8 cellular contexts compared by ENCODE assay signal in genomic region chr11:45919276-45919675, GRCh38. TPM values are rescaled to one million over a fixed set of nuclear protein-coding genes. Genes with fewer than 3 reads are reported as not detected.
A peak's percentile ranks its signal among the peaks of the same experiment; 100 is the strongest.
DNase-seq lines count a peak whose midpoint lies in the region; ATAC-seq and TF ChIP-seq lines count a peak whose summit lies in the region.

No MANE protein-coding gene starts in this region.

- H3K4me3 ChIP-seq in heart right ventricle (peak overlapping the region in 1 of 10 donors; percentile 98), mucosa of descending colon (no peak overlapping the region), aorta (ENCODE audit: low read length in 2 of 2) (no peak overlapping the region), gastroesophageal sphincter (no peak overlapping the region)

- H3K9me3 ChIP-seq in heart right ventricle (no peaks in the 10 kb centered on the region), mucosa of descending colon (no peaks in the 10 kb centered on the region), aorta (ENCODE audit: control insufficient read depth, low read length) (no peaks in the 10 kb centered on the region), gastroesophageal sphincter (no peaks in the 10 kb centered on the region)

- no peak for ATAC-seq in heart right ventricle
- ATAC-seq in mucosa of descending colon, result no peak
- no peak for ATAC-seq in aorta (ENCODE audit: low FRiP score)
- ATAC-seq in gastroesophageal sphincter, result no peak

- peak overlapping the region; percentile 58 for H3K4me3 Mint-ChIP-seq in activated T-helper 2 cell treated with anti-CD3 and anti-CD28 coated beads, Interferon-gamma antibody, Interleukin-2, Interleukin-4, amounts not matched to agents 10 μg/mL and 5 μg/mL and 100 μg/mL, durations not matched to agents 14 hours and 24 hours and 36 hours (ENCODE audit: low read depth)

- H3K27ac ChIP-seq in heart right ventricle (peak overlapping the region in 7 of 10 donors; percentile 71 to 93 (median 89)), aorta (ENCODE audit: low read depth in 1 of 2, low read length in 2 of 2) (no peak overlapping the region), gastroesophageal sphincter (peak overlapping the region in 2 of 4 donors; percentile 89 to 93)

- DNase-seq in heart right ventricle (no peak), cardiac septum (ENCODE audit: low spot score) (no peak), mucosa of descending colon (peak in 2 of 3 donors; percentile 26 to 40), aorta (peak; percentile 27 to 51), occipital lobe (lab: John Stamatoyannopoulos, UW) (no peak), HCEC 1CT (no peak)
- DNase-seq in activated T-helper 2 cell treated with anti-CD3 and anti-CD28 coated beads, Interferon-gamma antibody, Interleukin-2, Interleukin-4, amounts not matched to agents 10 μg/mL and 5 μg/mL and 100 μg/mL, durations not matched to agents 14 hours and 24 hours and 36 hours (ENCODE audit: low spot score), result no peak

- H3K27ac Mint-ChIP-seq in activated T-helper 2 cell treated with anti-CD3 and anti-CD28 coated beads, Interferon-gamma antibody, Interleukin-2, Interleukin-4, amounts not matched to agents 10 μg/mL and 5 μg/mL and 100 μg/mL, durations not matched to agents 14 hours and 24 hours and 36 hours, result no peak overlapping the region

- peaks cover 25% of the 10 kb centered on the region for H3K4me1 Mint-ChIP-seq in activated T-helper 2 cell treated with anti-CD3 and anti-CD28 coated beads, Interferon-gamma antibody, Interleukin-2, Interleukin-4, amounts not matched to agents 10 μg/mL and 5 μg/mL and 100 μg/mL, durations not matched to agents 14 hours and 24 hours and 36 hours (ENCODE audit: low read depth)

- intact Hi-C loops in heart right ventricle (cut with DNase I), result loop anchor here in 4 of 10 donors (2.0 to 5.0 kb wide), 4 partner anchors 18 to 77 kb away; partner anchors contain the start of gene CRY2 (in 1 of the 4)
- intact Hi-C loops in cardiac septum (cut with DNase I), result no loop called here
- intact Hi-C loops in activated T-helper 2 cell treated with anti-CD3 and anti-CD28 coated beads, Interferon-gamma antibody, Interleukin-2, Interleukin-4, amounts not matched to agents 10 μg/mL and 5 μg/mL and 100 μg/mL, durations not matched to agents 14 hours and 24 hours and 36 hours (cut with micrococcal nuclease), result loop anchor here (5.0 kb wide), 2 partner anchors 203 to 1352 kb away; partner anchors contain the start of genes CD82 and PHF21A
- intact Hi-C loops in mucosa of descending colon (cut with DNase I, micrococcal nuclease), result no loop called here
- intact Hi-C loops in aorta (cut with DNase I), result loop anchor here (2.0 to 5.0 kb wide), 2 partner anchors 70 to 72 kb away; partner anchors contain the start of gene CRY2 (in 1 of the 2)

- peaks cover 15 to 63% (median 37%) of the 10 kb centered on the region in 9 donors for H3K4me1 ChIP-seq in heart right ventricle
- peaks cover 26% of the 10 kb centered on the region for H3K4me1 ChIP-seq in mucosa of descending colon (ENCODE audit: low read depth)
- no peaks in the 10 kb centered on the region for H3K4me1 ChIP-seq in aorta (ENCODE audit: control insufficient read depth in 1 of 2, insufficient read depth in 2 of 2, low read length in 2 of 2)
- H3K4me1 ChIP-seq in gastroesophageal sphincter, result peaks cover 0 to 54% (median 25%) of the 10 kb centered on the region in 3 donors

- peaks cover 20% of the 10 kb centered on the region for H3K36me3 Mint-ChIP-seq in activated T-helper 2 cell treated with anti-CD3 and anti-CD28 coated beads, Interferon-gamma antibody, Interleukin-2, Interleukin-4, amounts not matched to agents 10 μg/mL and 5 μg/mL and 100 μg/mL, durations not matched to agents 14 hours and 24 hours and 36 hours (ENCODE audit: low read depth)

- 83 to 85% methylated on average over 4 of the region's 4 CpGs for WGBS in heart right ventricle, 2 donors
- WGBS in aorta, 2 donors, result 72 to 81% methylated on average over 4 of the region's 4 CpGs
- WGBS in gastroesophageal sphincter (ENCODE audit: low coverage in 1 of 2), 2 donors, result 83 to 100% methylated on average over 1 of the region's 4 CpGs

- TF ChIP-seq EP300 in gastroesophageal sphincter (IDR thresholded peaks at IDR 0.05), result no peak

- H3K27me3 ChIP-seq in heart right ventricle, result peaks cover 0 to 24% (median 19%) of the 10 kb centered on the region in 7 donors
- no peaks in the 10 kb centered on the region for H3K27me3 ChIP-seq in aorta (ENCODE audit: control insufficient read depth in 1 of 2, insufficient read depth in 2 of 2, low read length in 1 of 2)
- peaks cover 31% of the 10 kb centered on the region for H3K27me3 ChIP-seq in gastroesophageal sphincter

- no peaks in the 10 kb centered on the region for H3K9me3 Mint-ChIP-seq in activated T-helper 2 cell treated with anti-CD3 and anti-CD28 coated beads, Interferon-gamma antibody, Interleukin-2, Interleukin-4, amounts not matched to agents 10 μg/mL and 5 μg/mL and 100 μg/mL, durations not matched to agents 14 hours and 24 hours and 36 hours

- peaks cover 16% of the 10 kb centered on the region for H3K27me3 Mint-ChIP-seq in activated T-helper 2 cell treated with anti-CD3 and anti-CD28 coated beads, Interferon-gamma antibody, Interleukin-2, Interleukin-4, amounts not matched to agents 10 μg/mL and 5 μg/mL and 100 μg/mL, durations not matched to agents 14 hours and 24 hours and 36 hours (ENCODE audit: low read depth)

- TF ChIP-seq POLR2A in gastroesophageal sphincter (IDR thresholded peaks at IDR 0.05), result no peak

- peaks cover 0 to 20% (median 9%) of the 10 kb centered on the region in 9 donors for H3K36me3 ChIP-seq in heart right ventricle
- no peaks in the 10 kb centered on the region for H3K36me3 ChIP-seq in mucosa of descending colon (ENCODE audit: low read depth)
- H3K36me3 ChIP-seq in aorta (ENCODE audit: control insufficient read depth in 1 of 2, insufficient read depth in 2 of 2, low read length in 1 of 2), result peaks cover 0 to 4% of the 10 kb centered on the region in 2 donors
- H3K36me3 ChIP-seq in gastroesophageal sphincter, result peaks cover 0 to 19% of the 10 kb centered on the region in 2 donors

- TF ChIP-seq CTCF in heart right ventricle (IDR thresholded peaks at IDR 0.05) (no peak), mucosa of descending colon (IDR thresholded peaks at IDR 0.05) (no peak), gastroesophageal sphincter (IDR thresholded peaks at IDR 0.05) (no peak)

RNA-seq across cellular contexts. Expression of gene PEX16, which starts 1.6 kb away (rescaled TPM):
- total RNA-seq in heart right ventricle (10 to 100 TPM; 10.8 to 17.8 (median 13.6) TPM), cardiac septum (13.0 TPM), mucosa of descending colon (10 to 100 TPM; 34.9 to 49.1 (median 39.7) TPM), aorta (10 to 100 TPM; 21.4 to 26.9 TPM), occipital lobe (19.0 TPM), gastroesophageal sphincter (10 to 100 TPM; 20.0 to 26.7 (median 21.3) TPM)
- polyA plus RNA-seq in heart right ventricle (10 to 100 TPM; 20.1 to 25.4 TPM), aorta (10 to 100 TPM; 17.3 to 49.7 TPM)
- total RNA-seq in activated T-helper 2 cell treated with anti-CD3 and anti-CD28 coated beads, Interferon-gamma antibody, Interleukin-2, Interleukin-4, amounts not matched to agents 10 μg/mL and 5 μg/mL and 100 μg/mL, durations not matched to agents 14 hours and 24 hours and 36 hours, result 30.8 and 38.5 TPM in 2 replicates

RNA-seq across cellular contexts. Expression of gene LARGE2, which starts 3.2 kb away (rescaled TPM):
- total RNA-seq in heart right ventricle (under 1 TPM in 1 of 10 donors, not detected in 9; 0.42 TPM), cardiac septum (not detected), mucosa of descending colon (1 to 10 TPM; 1.9 to 2.9 (median 2.3) TPM), aorta (under 1 TPM in 1 of 2 donors, not detected in 1; 0.45 TPM), occipital lobe (0.16 TPM), gastroesophageal sphincter (1 to 10 TPM in 1 of 4 donors, not detected in 3; 2.5 TPM)
- polyA plus RNA-seq in heart right ventricle (under 1 TPM in 1 of 2 donors, not detected in 1; 0.23 TPM), aorta (not detected)
- 0.07 and 0.30 TPM in 2 replicates for total RNA-seq in activated T-helper 2 cell treated with anti-CD3 and anti-CD28 coated beads, Interferon-gamma antibody, Interleukin-2, Interleukin-4, amounts not matched to agents 10 μg/mL and 5 μg/mL and 100 μg/mL, durations not matched to agents 14 hours and 24 hours and 36 hours

RNA-seq across cellular contexts. Expression of gene FREY1, which starts 12.2 kb away (rescaled TPM):
- total RNA-seq in heart right ventricle, result under 1 TPM in 3 of 10 donors, not detected in 7; 0.38 to 0.55 (median 0.39) TPM
- polyA plus RNA-seq in heart right ventricle, result under 1 TPM; 0.22 to 0.59 TPM
- total RNA-seq in cardiac septum, result 0.54 TPM
- 1.4 and 1.7 TPM in 2 replicates for total RNA-seq in activated T-helper 2 cell treated with anti-CD3 and anti-CD28 coated beads, Interferon-gamma antibody, Interleukin-2, Interleukin-4, amounts not matched to agents 10 μg/mL and 5 μg/mL and 100 μg/mL, durations not matched to agents 14 hours and 24 hours and 36 hours
- total RNA-seq in mucosa of descending colon, result 1 to 10 TPM in 2 of 3 donors, under 1 TPM in 1; 0.81 to 2.2 (median 1.5) TPM
- total RNA-seq in aorta, result under 1 TPM; 0.65 to 0.87 TPM
- polyA plus RNA-seq in aorta, result not detected
- 1.4 TPM for total RNA-seq in occipital lobe
- 1 to 10 TPM in 1 of 4 donors, under 1 TPM in 1, not detected in 2; 0.54 to 2.3 TPM for total RNA-seq in gastroesophageal sphincter

RNA-seq across cellular contexts. Expression of gene MAPK8IP1, which starts 33.8 kb away (rescaled TPM):
- total RNA-seq in heart right ventricle (1 to 10 TPM; 4.4 to 8.0 (median 6.5) TPM), cardiac septum (7.5 TPM), mucosa of descending colon (10 to 100 TPM in 1 of 3 donors, 1 to 10 TPM in 2; 1.6 to 12.3 (median 2.5) TPM), aorta (1 to 10 TPM; 6.5 to 7.8 TPM), occipital lobe (74.7 TPM), gastroesophageal sphincter (10 to 100 TPM in 3 of 4 donors, 1 to 10 TPM in 1; 9.8 to 17.5 (median 13.8) TPM)
- polyA plus RNA-seq in heart right ventricle (1 to 10 TPM; 2.6 to 3.1 TPM), aorta (1 to 10 TPM; 1.6 to 5.5 TPM)
- total RNA-seq in activated T-helper 2 cell treated with anti-CD3 and anti-CD28 coated beads, Interferon-gamma antibody, Interleukin-2, Interleukin-4, amounts not matched to agents 10 μg/mL and 5 μg/mL and 100 μg/mL, durations not matched to agents 14 hours and 24 hours and 36 hours, result 0.46 and 0.66 TPM in 2 replicates

Comparison
In these comparisons a context has a peak if more than half of its experiments do, and no peak if none do; other contexts are left out.
1. DNase-seq: peak in mucosa of descending colon (2 of 3) and aorta (2 of 2); none in heart right ventricle (0 of 2), cardiac septum (single experiment), activated T-helper 2 cell treated with anti-CD3 and anti-CD28 coated beads, Interferon-gamma antibody, Interleukin-2, Interleukin-4, amounts not matched to agents 10 μg/mL and 5 μg/mL and 100 μg/mL, durations not matched to agents 14 hours and 24 hours and 36 hours (single experiment), occipital lobe (single experiment) and HCEC 1CT (single experiment).
2. H3K27ac ChIP-seq: peak in heart right ventricle (7 of 10); none in aorta (0 of 2).
3. intact Hi-C loops: an anchor here in activated T-helper 2 cell treated with anti-CD3 and anti-CD28 coated beads, Interferon-gamma antibody, Interleukin-2, Interleukin-4, amounts not matched to agents 10 μg/mL and 5 μg/mL and 100 μg/mL, durations not matched to agents 14 hours and 24 hours and 36 hours (5.0 kb wide) and aorta (2.0 to 5.0 kb wide); none called in cardiac septum and mucosa of descending colon.